ENCODE assay signal across 1 cellular context in the genomic region with DNA sequence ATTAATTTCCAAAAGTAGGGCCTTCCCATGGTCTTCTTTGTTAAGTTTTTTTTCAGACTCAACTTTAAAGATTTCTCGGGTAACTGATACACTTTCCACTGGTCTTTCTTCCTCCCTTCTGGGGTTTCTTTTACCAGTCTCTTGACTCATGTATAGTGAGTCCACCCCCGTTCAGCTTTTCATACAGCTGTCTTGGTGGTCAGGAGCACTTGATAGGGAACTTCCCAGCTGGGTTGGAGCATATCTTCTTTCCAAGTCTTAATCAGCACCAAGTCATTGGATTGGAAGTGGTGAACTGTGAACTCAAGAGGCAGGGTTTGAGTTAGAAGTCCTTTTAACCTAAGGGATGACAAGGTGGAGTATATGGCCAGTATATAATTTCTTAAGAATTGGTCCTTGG.
TF ChIP-seq lines count a peak whose summit lies in the region.

No MANE protein-coding gene starts in this region.

TF ChIP-seq in GM12878, 131 proteins besides CTCF, POLR2A, EP300 and RAD21:
- TF ChIP-seq, protein P1, sequence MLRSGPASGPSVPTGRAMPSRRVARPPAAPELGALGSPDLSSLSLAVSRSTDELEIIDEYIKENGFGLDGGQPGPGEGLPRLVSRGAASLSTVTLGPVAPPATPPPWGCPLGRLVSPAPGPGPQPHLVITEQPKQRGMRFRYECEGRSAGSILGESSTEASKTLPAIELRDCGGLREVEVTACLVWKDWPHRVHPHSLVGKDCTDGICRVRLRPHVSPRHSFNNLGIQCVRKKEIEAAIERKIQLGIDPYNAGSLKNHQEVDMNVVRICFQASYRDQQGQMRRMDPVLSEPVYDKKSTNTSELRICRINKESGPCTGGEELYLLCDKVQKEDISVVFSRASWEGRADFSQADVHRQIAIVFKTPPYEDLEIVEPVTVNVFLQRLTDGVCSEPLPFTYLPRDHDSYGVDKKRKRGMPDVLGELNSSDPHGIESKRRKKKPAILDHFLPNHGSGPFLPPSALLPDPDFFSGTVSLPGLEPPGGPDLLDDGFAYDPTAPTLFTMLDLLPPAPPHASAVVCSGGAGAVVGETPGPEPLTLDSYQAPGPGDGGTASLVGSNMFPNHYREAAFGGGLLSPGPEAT (IDR thresholded peaks at IDR 0.05; ENCODE audit: low read depth) = peak; percentile 33; the same call in 1 of the 2 replicates
- peak; percentile 78; the same call in 1 of the 2 replicates for TF ChIP-seq RUNX3 (IDR thresholded peaks at IDR 0.05; ENCODE audit: low read length)
- TF ChIP-seq ZNF217 (IDR thresholded peaks at IDR 0.05) = no peak
- TF ChIP-seq TCF12 (IDR thresholded peaks at IDR 0.05; ENCODE audit: low read depth, low read length) = peak; percentile 91; the same call in 1 of the 2 replicates
- peak in 1 of 2 experiments; percentile 31; a peak in 1 of 3 replicates for TF ChIP-seq EGR1 (IDR thresholded peaks at IDR 0.05; ENCODE audit: borderline replicate concordance in 1 of 2, low read depth in 2 of 2, low read length in 2 of 2)
- peak; percentile 45; the same call in 1 of the 2 replicates for TF ChIP-seq NFIC (IDR thresholded peaks at IDR 0.05; ENCODE audit: low read depth, low read length)
- no peak for TF ChIP-seq PAX8 (IDR thresholded peaks at IDR 0.05)
- TF ChIP-seq EED (IDR thresholded peaks at IDR 0.05; ENCODE audit: low read depth) = peak; percentile 45; the same call in 1 of the 2 replicates
- TF ChIP-seq CBFB (IDR thresholded peaks at IDR 0.05; ENCODE audit: low read depth) = 0 out of 2 replicates have a peak, but pooled peaks have one; percentile 23
- TF ChIP-seq POU2F2 (IDR thresholded peaks at IDR 0.05; ENCODE audit: borderline replicate concordance, low read depth, low read length) = peak; percentile 74; the same call in 1 of the 3 replicates
- TF ChIP-seq DPF2 (IDR thresholded peaks at IDR 0.05) = 0 out of 2 replicates have a peak, but pooled peaks have one; percentile 39
- TF ChIP-seq ZNF622 (IDR thresholded peaks at IDR 0.05) = no peak
- TF ChIP-seq BCL11A (IDR thresholded peaks at IDR 0.05; ENCODE audit: low read depth, low read length) = peak; percentile 54; the same call in 1 of the 2 replicates
- TF ChIP-seq ZBED1 (IDR thresholded peaks at IDR 0.05; ENCODE audit: borderline replicate concordance) = no peak
- TF ChIP-seq IKZF2 (IDR thresholded peaks at IDR 0.05) = peak; percentile 23 to 56; a peak in 2 of 4 replicates
- TF ChIP-seq STAT1 (conservative IDR thresholded peaks at IDR 0.05) = no peak
